Comparison of ENCODE assay signal across 34 cellular contexts in the genomic region with DNA sequence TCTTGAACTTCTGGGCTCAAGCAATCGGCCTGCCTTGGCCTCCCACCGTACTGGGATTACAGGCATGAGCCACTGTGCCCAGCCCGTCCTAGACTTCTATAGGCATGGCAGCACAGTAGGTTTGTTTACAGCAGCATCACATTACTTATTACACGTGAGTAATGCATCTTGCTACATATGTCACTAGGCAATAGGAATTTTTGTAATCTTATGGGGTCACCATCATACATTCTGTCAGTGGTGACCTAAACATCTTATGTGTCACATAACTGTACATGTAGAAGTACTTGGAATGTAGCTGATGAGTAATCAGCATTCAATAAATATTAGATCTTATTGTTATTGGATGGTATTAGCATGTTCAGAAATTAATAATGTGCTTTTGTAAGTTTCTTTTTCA.
"Had no signal": no experiment of that assay in that cellular context is flagged by ENCODE, and none has a peak within 500 bp of the region (broad histone marks: within the 10 kb centered on the region; RNA-seq: fewer than 3 reads in every experiment).

No MANE protein-coding gene starts in this region.

- H3K4me3 ChIP-seq: ascending aorta, gastrocnemius medialis, left lung, lower lobe of right lung, mucosa of descending colon, prostate gland, smooth muscle cell, stomach, thyroid gland, upper lobe of right lung had no signal

- H3K9me3 Mint-ChIP-seq: activated CD4-positive, alpha-beta memory T cell treated with anti-CD3 and anti-CD28 coated beads for 36 hours; activated CD4-positive, alpha-beta T cell treated with anti-CD3 and anti-CD28 coated beads, Interleukin-2, amount 10 ng/mL, durations not matched to agents 24 days and 14 days; activated naive CD4-positive, alpha-beta T cell treated with anti-CD3 and anti-CD28 coated beads for 36 hours; activated naive CD8-positive, alpha-beta T cell treated with anti-CD3 and anti-CD28 coated beads, Interleukin-2, amount 10 ng/mL, durations not matched to agents 7 days and 5 days; activated T-helper 1 cell treated with anti-CD3 and anti-CD28 coated beads, Interleukin-12 subunit alpha, Interleukin-12 subunit beta, Interleukin-2, Interleukin-4 antibody, amounts not matched to agents 30 ng/mL and 10 ng/mL and 1 ng/mL, durations not matched to agents 14 hours and 24 hours and 36 hours; natural killer cell treated with Interleukin-12 subunit alpha and Interleukin-12 subunit beta and Interleukin-15 and Interleukin-18, amount 100 ng/mL, for 72 hours; stimulated activated naive B cell treated with anti-CD40 and anti-IgM and Interleukin-4, amounts not matched to agents 10 μg/mL and 1 μg/mL and 100 μg/mL, for 72 hours; T-helper 1 cell treated with Interleukin-12 subunit alpha and Interleukin-12 subunit beta and Interleukin-4 antibody, amounts not matched to agents 30 μg/mL and 1 μg/mL, for 36 hours had no signal

- H3K36me3 Mint-ChIP-seq: activated CD4-positive, alpha-beta memory T cell treated with anti-CD3 and anti-CD28 coated beads for 36 hours; activated naive CD8-positive, alpha-beta T cell treated with anti-CD3 and anti-CD28 coated beads, Interleukin-2, amount 10 ng/mL, durations not matched to agents 7 days and 5 days; natural killer cell treated with Interleukin-12 subunit alpha and Interleukin-12 subunit beta and Interleukin-15 and Interleukin-18, amount 100 ng/mL, for 72 hours; stimulated activated naive B cell treated with anti-CD40 and anti-IgM and Interleukin-4, amounts not matched to agents 10 μg/mL and 1 μg/mL and 100 μg/mL, for 72 hours had no signal

- H3K36me3 ChIP-seq: ascending aorta, brain microvascular endothelial cell, gastrocnemius medialis, left lung, lower lobe of right lung, neutrophil, prostate gland, stomach, thyroid gland, upper lobe of right lung, WERI-Rb-1 had no signal

- DNase-seq: activated CD4-positive, alpha-beta memory T cell treated with anti-CD3 and anti-CD28 coated beads for 36 hours; activated CD4-positive, alpha-beta T cell treated with anti-CD3 and anti-CD28 coated beads, Interleukin-2, amount 10 ng/mL, durations not matched to agents 24 days and 14 days; activated CD4-positive, CD25-positive, alpha-beta regulatory T cell treated with anti-CD3 and anti-CD28 coated beads, Interleukin-2, amount 50 U/mL, for 72 hours; activated CD8-positive, alpha-beta memory T cell treated with anti-CD3 and anti-CD28 coated beads, Interleukin-2, amount 50 U/mL, for 4 hours; activated effector memory CD4-positive, alpha-beta T cell treated with anti-CD3 and anti-CD28 coated beads, Interleukin-2, amount 50 U/mL, for 16 hours; activated naive CD4-positive, alpha-beta T cell treated with anti-CD3 and anti-CD28 coated beads for 36 hours; activated naive CD8-positive, alpha-beta T cell treated with anti-CD3 and anti-CD28 coated beads, Interleukin-2, amount 10 ng/mL, durations not matched to agents 7 days and 5 days; activated T-cell treated with anti-CD3 and anti-CD28 coated beads, Interleukin-2, amount 50 U/mL, for 1 hour; brain microvascular endothelial cell; caudate nucleus; gastrocnemius medialis; glutamatergic neuron; left lung; lower lobe of right lung; mesendoderm; mucosa of descending colon; retina; stimulated activated CD4-positive, alpha-beta T cell treated with anti-CD3 and anti-CD28 coated beads, Interleukin-1b, Interleukin-23, amount 100 ng/mL, for 48 hours; stimulated activated naive B cell treated with anti-CD40 and anti-IgM and Interleukin-4, amounts not matched to agents 10 μg/mL and 1 μg/mL and 100 μg/mL, for 72 hours; stomach; T-helper 9 cell; thyroid gland; upper lobe of right lung; WERI-Rb-1 had no signal

- H3K4me2 ChIP-seq: smooth muscle cell had no signal

- H3K27ac ChIP-seq: ascending aorta, brain microvascular endothelial cell, gastrocnemius medialis, left lung, lower lobe of right lung, neutrophil, prostate gland, stomach, thyroid gland, upper lobe of right lung, WERI-Rb-1 had no signal

- H3K9me3 ChIP-seq: ascending aorta, gastrocnemius medialis, left lung, lower lobe of right lung, mucosa of descending colon, neutrophil, prostate gland, stomach, thyroid gland, upper lobe of right lung had no signal

- H3K27ac Mint-ChIP-seq: activated CD4-positive, alpha-beta memory T cell treated with anti-CD3 and anti-CD28 coated beads for 36 hours; activated CD4-positive, alpha-beta T cell treated with anti-CD3 and anti-CD28 coated beads, Interleukin-2, amount 10 ng/mL, durations not matched to agents 24 days and 14 days; activated naive CD4-positive, alpha-beta T cell treated with anti-CD3 and anti-CD28 coated beads for 36 hours; activated naive CD8-positive, alpha-beta T cell treated with anti-CD3 and anti-CD28 coated beads, Interleukin-2, amount 10 ng/mL, durations not matched to agents 7 days and 5 days; activated T-helper 1 cell treated with anti-CD3 and anti-CD28 coated beads, Interleukin-12 subunit alpha, Interleukin-12 subunit beta, Interleukin-2, Interleukin-4 antibody, amounts not matched to agents 30 ng/mL and 10 ng/mL and 1 ng/mL, durations not matched to agents 14 hours and 24 hours and 36 hours; natural killer cell treated with Interleukin-12 subunit alpha and Interleukin-12 subunit beta and Interleukin-15 and Interleukin-18, amount 100 ng/mL, for 72 hours; stimulated activated naive B cell treated with anti-CD40 and anti-IgM and Interleukin-4, amounts not matched to agents 10 μg/mL and 1 μg/mL and 100 μg/mL, for 72 hours; T-helper 1 cell treated with Interleukin-12 subunit alpha and Interleukin-12 subunit beta and Interleukin-4 antibody, amounts not matched to agents 30 μg/mL and 1 μg/mL, for 36 hours had no signal

- H3K4me3 Mint-ChIP-seq: activated CD4-positive, alpha-beta memory T cell treated with anti-CD3 and anti-CD28 coated beads for 36 hours; activated CD4-positive, alpha-beta T cell treated with anti-CD3 and anti-CD28 coated beads, Interleukin-2, amount 10 ng/mL, durations not matched to agents 24 days and 14 days; activated naive CD4-positive, alpha-beta T cell treated with anti-CD3 and anti-CD28 coated beads for 36 hours; activated naive CD8-positive, alpha-beta T cell treated with anti-CD3 and anti-CD28 coated beads, Interleukin-2, amount 10 ng/mL, durations not matched to agents 7 days and 5 days; activated T-helper 1 cell treated with anti-CD3 and anti-CD28 coated beads, Interleukin-12 subunit alpha, Interleukin-12 subunit beta, Interleukin-2, Interleukin-4 antibody, amounts not matched to agents 30 ng/mL and 10 ng/mL and 1 ng/mL, durations not matched to agents 14 hours and 24 hours and 36 hours; natural killer cell treated with Interleukin-12 subunit alpha and Interleukin-12 subunit beta and Interleukin-15 and Interleukin-18, amount 100 ng/mL, for 72 hours; stimulated activated naive B cell treated with anti-CD40 and anti-IgM and Interleukin-4, amounts not matched to agents 10 μg/mL and 1 μg/mL and 100 μg/mL, for 72 hours; T-helper 1 cell treated with Interleukin-12 subunit alpha and Interleukin-12 subunit beta and Interleukin-4 antibody, amounts not matched to agents 30 μg/mL and 1 μg/mL, for 36 hours had no signal

- FAIRE-seq: endothelial cell of umbilical vein, islet of Langerhans, TTC549 had no signal

- H3K27me3 ChIP-seq: ascending aorta, brain microvascular endothelial cell, gastrocnemius medialis, left lung, neutrophil, stomach, thyroid gland, upper lobe of right lung had no signal

- H3K27me3 Mint-ChIP-seq: activated CD4-positive, alpha-beta T cell treated with anti-CD3 and anti-CD28 coated beads, Interleukin-2, amount 10 ng/mL, durations not matched to agents 24 days and 14 days; activated naive CD8-positive, alpha-beta T cell treated with anti-CD3 and anti-CD28 coated beads, Interleukin-2, amount 10 ng/mL, durations not matched to agents 7 days and 5 days; stimulated activated naive B cell treated with anti-CD40 and anti-IgM and Interleukin-4, amounts not matched to agents 10 μg/mL and 1 μg/mL and 100 μg/mL, for 72 hours had no signal

- H3K4me1 ChIP-seq: ascending aorta, gastrocnemius medialis, left lung, lower lobe of right lung, prostate gland, stomach, thyroid gland, upper lobe of right lung had no signal

- H3K4me1 Mint-ChIP-seq: stimulated activated naive B cell treated with anti-CD40 and anti-IgM and Interleukin-4, amounts not matched to agents 10 μg/mL and 1 μg/mL and 100 μg/mL, for 72 hours had no signal
